In genomic region chr12:30695327-30696102, GRCh38 we compare ENCODE assay signal across 8 cellular contexts. TPM values are rescaled to one million over a fixed set of nuclear protein-coding genes. Genes with fewer than 3 reads are reported as not detected.
A peak's percentile ranks its signal among the peaks of the same experiment; 100 is the strongest.
DNase-seq lines count a peak whose midpoint lies in the region; ATAC-seq and TF ChIP-seq lines count a peak whose summit lies in the region.

TSS of gene IPO8 (minus strand) at chr12:30695869. CDS start at chr12:30695647, 222 bp downstream.

- H3F3A ChIP-seq in PC-9 (ENCODE audit: insufficient read depth, low read depth), result no peaks in the 10 kb centered on the region

- peak within 1 kb of the TSS; percentile 92 to 96 for H3K9ac ChIP-seq in mucosa of rectum (ENCODE audit: low read depth in 1 of 2, low read length in 2 of 2)

- peak within 1 kb of the TSS; percentile 81 for H3K4me2 ChIP-seq in PC-9

- BruUV-seq in PC-9 (replicated peaks; lab: Mats Ljungman, UMichigan), result TSS peak; percentile 45

- peak; percentile 83 for ATAC-seq in GM21619 (IDR thresholded peaks at IDR 0.05; ENCODE audit: unreplicated experiment)

- peak within 1 kb of the TSS; percentile 88 for H2AFZ ChIP-seq in PC-9

- TF ChIP-seq CTCF in PC-9 (conservative IDR thresholded peaks at IDR 0.05) (peak; percentile 45; the same call in 1 of the 2 replicates), epithelial cell of proximal tubule (conservative IDR thresholded peaks at IDR 0.05; ENCODE audit: low read depth, low read length) (peak; percentile 43)

- H3K27ac ChIP-seq in PC-9, result peak within 1 kb of the TSS; percentile 15
- peak within 1 kb of the TSS; percentile 67 to 81 for H3K27ac ChIP-seq in mucosa of rectum (ENCODE audit: low read depth in 2 of 2, low read length in 2 of 2)

- no peaks in the 10 kb centered on the region for H3K9me2 ChIP-seq in PC-9 (ENCODE audit: insufficient read depth)

- intact Hi-C loops in PC-9 (cut with micrococcal nuclease; ENCODE audit: unreplicated experiment), result loop anchor here (1.0 kb wide), 2 partner anchors 59 to 101 kb away; partner anchors contain the start of gene CAPRIN2

- CTCF ChIA-PET in PC-9 (lab: Charles Lee), result interaction anchor here (0.6 to 1.2 kb wide), 6 partner anchors 12 to 160 kb away, joined by 3 to 22 read pairs (median 6); no protein-coding TSS in a partner anchor

- peaks cover 50% of the 10 kb centered on the region for H3K79me2 ChIP-seq in PC-9 (ENCODE audit: low read depth)

- H3K36me3 ChIP-seq in PC-9 (ENCODE audit: low read depth), result no peaks in the 10 kb centered on the region
- H3K36me3 ChIP-seq in mucosa of rectum (ENCODE audit: control insufficient read depth in 2 of 2, insufficient read depth in 2 of 2, low read length in 2 of 2), result no peaks in the 10 kb centered on the region

- no peaks in the 10 kb centered on the region; the same call in 1 of the 2 replicates for H3K9me3 ChIP-seq in PC-9 (ENCODE audit: insufficient read depth, low read depth)
- H3K9me3 ChIP-seq in mucosa of rectum (ENCODE audit: control insufficient read depth in 2 of 2, low read length in 2 of 2), result no peaks in the 10 kb centered on the region

- POLR2A ChIA-PET in PC-9 (lab: Charles Lee; ENCODE audit: unreplicated experiment), result interaction anchor here (0.5 to 0.7 kb wide), 4 partner anchors 9 to 1331 kb away, joined by 3 to 17 read pairs (median 4); no protein-coding TSS in a partner anchor

- peak within 1 kb of the TSS; percentile 75 for H3K4me3 ChIP-seq in Jurkat, Clone E6-1 (ENCODE audit: low read length)
- H3K4me3 ChIP-seq in PC-9 (peak within 1 kb of the TSS; percentile 95), epithelial cell of proximal tubule (ENCODE audit: low read depth, low read length) (peak within 1 kb of the TSS; percentile 94), mucosa of rectum (ENCODE audit: low read length in 2 of 2) (peak within 1 kb of the TSS; percentile 91 to 94)

- DNase-seq in DMS53 treated with DMSO at 0.1 percent for 48 hours (lab: John Stamatoyannopoulos, UW; ENCODE audit: unreplicated experiment), result peak; percentile 99
- peak; percentile 87 for DNase-seq in Jurkat, Clone E6-1 (ENCODE audit: low read depth, low spot score)
- peak; percentile 80 to 95 for DNase-seq in PC-9
- DNase-seq in activated T-cell treated with anti-CD3 and anti-CD28 coated beads, Interleukin-2, amount 50 U/mL, for 1 hour, result peak; percentile 82
- DNase-seq in epithelial cell of proximal tubule (ENCODE audit: low read depth), result peak; percentile 36
- DNase-seq in stimulated activated CD8-positive, alpha-beta memory T cell treated with anti-CD3 and anti-CD28 coated beads, Interleukin-7, amount 100 ng/mL, for 1 hour (ENCODE audit: low read depth in 2 of 2), result peak; percentile 53 to 73

- H4K20me1 ChIP-seq in PC-9 (ENCODE audit: insufficient read depth), result no peaks in the 10 kb centered on the region; the same call in 1 of the 2 replicates

- H3K27me3 ChIP-seq in PC-9 (ENCODE audit: insufficient read depth, low read depth) (no peaks in the 10 kb centered on the region), mucosa of rectum (ENCODE audit: control insufficient read depth in 2 of 2, insufficient read depth in 2 of 2, low read length in 2 of 2) (no peaks in the 10 kb centered on the region)

- H3K4me1 ChIP-seq in PC-9 (replicated peaks; ENCODE audit: insufficient read depth) (peaks cover 19% of the 10 kb centered on the region), mucosa of rectum (ENCODE audit: control insufficient read depth in 2 of 2, insufficient read depth in 2 of 2, low read length in 2 of 2) (peaks cover 8 to 21% of the 10 kb centered on the region in 2 donors)

RNA-seq across cellular contexts. Expression of gene IPO8, which starts in this region (rescaled TPM):
- polyA plus RNA-seq in Jurkat, Clone E6-1 (2012; ENCODE audit: insufficient read depth, insufficient read length), result 31.2 TPM
- total RNA-seq in PC-9 (2021) (64.5 and 75.0 TPM in 2 replicates), epithelial cell of proximal tubule (12.5 and 15.0 TPM in 2 replicates)

Comparison
In these comparisons a context has a peak if more than half of its experiments do, and no peak if none do; other contexts are left out.
1. Peak in every context shown above with its lines: DNase-seq, ATAC-seq, H3K4me3 ChIP-seq and H3K27ac ChIP-seq.
2. DNase-seq: peak in every context shown above with its lines; median percentile 99 in DMS53 treated with DMSO at 0.1 percent for 48 hours; 88 in PC-9; 87 in Jurkat, Clone E6-1; 82 in activated T-cell treated with anti-CD3 and anti-CD28 coated beads, Interleukin-2, amount 50 U/mL, for 1 hour; 63 in stimulated activated CD8-positive, alpha-beta memory T cell treated with anti-CD3 and anti-CD28 coated beads, Interleukin-7, amount 100 ng/mL, for 1 hour; 36 in epithelial cell of proximal tubule.